Comparison of ENCODE assay signal across 8 cellular contexts in genomic region chr12:6606331-6607131, GRCh38. TPM values are rescaled to one million over a fixed set of nuclear protein-coding genes. Genes with fewer than 3 reads are reported as not detected.
DNase-seq lines count a peak whose midpoint lies in the region; ATAC-seq and TF ChIP-seq lines count a peak whose summit lies in the region.

No MANE protein-coding gene starts in this region.

- no peaks in the 10 kb centered on the region for H3K27me3 ChIP-seq in vagina

- intact Hi-C loops in head of caudate nucleus (cut with DNase I) = no loop called here
- intact Hi-C loops in vagina (cut with DNase I) = no loop called here

- H3K4me3 Mint-ChIP-seq in activated naive CD4-positive, alpha-beta T cell treated with anti-CD3 and anti-CD28 coated beads, Interleukin-2, amount 10 ng/mL, durations not matched to agents 7 days and 5 days = no peak overlapping the region

- H3K9me3 ChIP-seq in vagina = no peaks in the 10 kb centered on the region

- H3K4me1 Mint-ChIP-seq in activated naive CD4-positive, alpha-beta T cell treated with anti-CD3 and anti-CD28 coated beads, Interleukin-2, amount 10 ng/mL, durations not matched to agents 7 days and 5 days = peaks cover 55% of the 10 kb centered on the region

- H3K4me1 ChIP-seq in vagina = peaks cover 45% of the 10 kb centered on the region

- H3K4me3 ChIP-seq in vagina = peak overlapping the region; percentile 78 to 100

- H3K36me3 Mint-ChIP-seq in activated naive CD4-positive, alpha-beta T cell treated with anti-CD3 and anti-CD28 coated beads, Interleukin-2, amount 10 ng/mL, durations not matched to agents 7 days and 5 days = peaks cover 44% of the 10 kb centered on the region

- ATAC-seq in omental fat pad (ENCODE audit: low FRiP score) = peak; percentile 42
- ATAC-seq in HG02970 (IDR thresholded peaks at IDR 0.05; ENCODE audit: low FRiP score, unreplicated experiment) = no peak

- H3K27ac ChIP-seq in vagina = peak overlapping the region; percentile 99

- CTCF ChIA-PET in activated naive CD4-positive, alpha-beta T cell treated with anti-CD3 and anti-CD28 coated beads, Interleukin-2, amount 10 ng/mL, durations not matched to agents 7 days and 5 days (lab: Charles Lee) = interaction anchor here (1.0 to 1.4 kb wide), 2 partner anchors 36 to 78 kb away, joined by 4 to 5 read pairs; no protein-coding TSS in a partner anchor

- no peak for TF ChIP-seq CTCF in omental fat pad (IDR thresholded peaks at IDR 0.05)
- no peak for TF ChIP-seq CTCF in vagina (IDR thresholded peaks at IDR 0.05)

- TF ChIP-seq POLR2A in vagina (IDR thresholded peaks at IDR 0.05) = no peak

- H3K27ac Mint-ChIP-seq in activated naive CD4-positive, alpha-beta T cell treated with anti-CD3 and anti-CD28 coated beads, Interleukin-2, amount 10 ng/mL, durations not matched to agents 7 days and 5 days = peak overlapping the region; percentile 81

- DNase-seq in NCI-H1105 (lab: John Stamatoyannopoulos, UW) (peak; percentile 4), NCI-H1105 treated with DMSO at 0.1 percent for 48 hours (lab: John Stamatoyannopoulos, UW) (no peak), RKO (ENCODE audit: low spot score) (peak; percentile 72), head of caudate nucleus (peak; percentile 29 to 86 (median 64)), omental fat pad (ENCODE audit: low spot score) (peak; percentile 62), vagina (ENCODE audit: extremely low spot score in 2 of 2) (no peak)
- DNase-seq in activated naive CD4-positive, alpha-beta T cell treated with anti-CD3 and anti-CD28 coated beads, Interleukin-2, amount 10 ng/mL, durations not matched to agents 7 days and 5 days = peak; percentile 72

- H3K27me3 Mint-ChIP-seq in activated naive CD4-positive, alpha-beta T cell treated with anti-CD3 and anti-CD28 coated beads, Interleukin-2, amount 10 ng/mL, durations not matched to agents 7 days and 5 days = no peaks in the 10 kb centered on the region

- H3K9me3 Mint-ChIP-seq in activated naive CD4-positive, alpha-beta T cell treated with anti-CD3 and anti-CD28 coated beads, Interleukin-2, amount 10 ng/mL, durations not matched to agents 7 days and 5 days = no peaks in the 10 kb centered on the region

- H3K36me3 ChIP-seq in vagina = peaks cover 0 to 8% of the 10 kb centered on the region in 2 donors

RNA-seq across cellular contexts. Expression of gene CHD4, which starts 0.6 kb away (rescaled TPM):
- total RNA-seq in omental fat pad (100 to 1,000 TPM; 171 to 213 (median 194) TPM), vagina (152 TPM)

RNA-seq across cellular contexts. Expression of gene LPAR5, which starts 29.2 kb away (rescaled TPM):
- total RNA-seq in omental fat pad (1 to 10 TPM; 2.2 to 6.3 (median 2.4) TPM), vagina (7.4 TPM)

RNA-seq across cellular contexts. Expression of gene NOP2, which starts 38.4 kb away (rescaled TPM):
- total RNA-seq in omental fat pad (100 to 1,000 TPM in 1 of 4 donors, 10 to 100 TPM in 3; 26.2 to 153 (median 45.0) TPM), vagina (43.0 TPM)

RNA-seq across cellular contexts. Expression of gene ACRBP, which starts 40.7 kb away (rescaled TPM):
- total RNA-seq in omental fat pad (1 to 10 TPM; 1.9 to 3.8 (median 3.2) TPM), vagina (0.74 TPM)

RNA-seq across cellular contexts. Expression of gene IFFO1, which starts 50.7 kb away (rescaled TPM):
- total RNA-seq in omental fat pad (10 to 100 TPM; 15.5 to 50.0 (median 18.4) TPM), vagina (21.1 TPM)

Comparison
In these comparisons a context has a peak if more than half of its experiments do, and no peak if none do; other contexts are left out.
1. DNase-seq: peak in NCI-H1105 (single experiment), RKO (single experiment), activated naive CD4-positive, alpha-beta T cell treated with anti-CD3 and anti-CD28 coated beads, Interleukin-2, amount 10 ng/mL, durations not matched to agents 7 days and 5 days (single experiment), head of caudate nucleus (42 of 42) and omental fat pad (single experiment); none in NCI-H1105 treated with DMSO at 0.1 percent for 48 hours (single experiment) and vagina (0 of 2).